ENCODE assay signal across 16 cellular contexts in genomic region chr12:94126067-94126466, GRCh38. TPM values are rescaled to one million over a fixed set of nuclear protein-coding genes. Genes with fewer than 3 reads are reported as not detected.
A peak's percentile ranks its signal among the peaks of the same experiment; 100 is the strongest.
DNase-seq lines count a peak whose midpoint lies in the region; ATAC-seq and TF ChIP-seq lines count a peak whose summit lies in the region.
"Had no signal": no experiment of that assay in that cellular context is flagged by ENCODE, and none has a peak within 500 bp of the region (broad histone marks: within the 10 kb centered on the region; RNA-seq: fewer than 3 reads in every experiment).

No MANE protein-coding gene starts in this region.

- POLR2A ChIA-PET in activated CD4-positive, alpha-beta memory T cell treated with anti-CD3 and anti-CD28 coated beads, Interleukin-2, amount 10 ng/mL, durations not matched to agents 7 days and 5 days (lab: Charles Lee) = interaction anchor here (0.9 to 2.6 kb wide), 4 partner anchors 22 to 82 kb away, joined by 3 to 9 read pairs (median 4); partner anchors contain the start of gene PLXNC1
- POLR2A ChIA-PET in activated CD4-positive, alpha-beta memory T cell treated with anti-CD3 and anti-CD28 coated beads for 36 hours (lab: Charles Lee) = no interaction called here
- POLR2A ChIA-PET in activated naive CD8-positive, alpha-beta T cell treated with anti-CD3 and anti-CD28 coated beads, Interleukin-2, amount 10 ng/mL, durations not matched to agents 7 days and 5 days (lab: Charles Lee) = interaction anchor here (0.8 to 1.0 kb wide), 2 partner anchors 9 to 22 kb away, joined by 3 read pairs; no protein-coding TSS in a partner anchor

- H3K27ac Mint-ChIP-seq in activated CD4-positive, alpha-beta memory T cell treated with anti-CD3 and anti-CD28 coated beads, Interleukin-2, amount 10 ng/mL, durations not matched to agents 7 days and 5 days = peak overlapping the region; percentile 43
- H3K27ac Mint-ChIP-seq in activated CD4-positive, alpha-beta memory T cell treated with anti-CD3 and anti-CD28 coated beads for 36 hours = no peak overlapping the region
- peak overlapping the region; percentile 69 for H3K27ac Mint-ChIP-seq in activated naive CD8-positive, alpha-beta T cell treated with anti-CD3 and anti-CD28 coated beads, Interleukin-2, amount 10 ng/mL, durations not matched to agents 7 days and 5 days
- H3K27ac Mint-ChIP-seq in stimulated activated naive B cell treated with anti-CD40 and anti-IgM and Interleukin-4, amounts not matched to agents 10 μg/mL and 1 μg/mL and 100 μg/mL, for 72 hours = peak overlapping the region; percentile 75
- no peak overlapping the region for H3K27ac Mint-ChIP-seq in Calu3 (ENCODE audit: unreplicated experiment)

- H3K9me3 Mint-ChIP-seq in activated CD4-positive, alpha-beta memory T cell treated with anti-CD3 and anti-CD28 coated beads, Interleukin-2, amount 10 ng/mL, durations not matched to agents 7 days and 5 days = peaks cover 15% of the 10 kb centered on the region
- no peaks in the 10 kb centered on the region for H3K9me3 Mint-ChIP-seq in activated CD4-positive, alpha-beta memory T cell treated with anti-CD3 and anti-CD28 coated beads for 36 hours
- peaks cover 5% of the 10 kb centered on the region for H3K9me3 Mint-ChIP-seq in activated naive CD8-positive, alpha-beta T cell treated with anti-CD3 and anti-CD28 coated beads, Interleukin-2, amount 10 ng/mL, durations not matched to agents 7 days and 5 days
- H3K9me3 Mint-ChIP-seq in stimulated activated naive B cell treated with anti-CD40 and anti-IgM and Interleukin-4, amounts not matched to agents 10 μg/mL and 1 μg/mL and 100 μg/mL, for 72 hours = peaks cover 4 to 5% of the 10 kb centered on the region in 2 donors
- no peaks in the 10 kb centered on the region for H3K9me3 Mint-ChIP-seq in Calu3 (ENCODE audit: low read depth, unreplicated experiment)

- H3K4me3 Mint-ChIP-seq in activated CD4-positive, alpha-beta memory T cell treated with anti-CD3 and anti-CD28 coated beads, Interleukin-2, amount 10 ng/mL, durations not matched to agents 7 days and 5 days = peak overlapping the region; percentile 20
- H3K4me3 Mint-ChIP-seq in activated CD4-positive, alpha-beta memory T cell treated with anti-CD3 and anti-CD28 coated beads for 36 hours = no peak overlapping the region
- peak overlapping the region; percentile 51 for H3K4me3 Mint-ChIP-seq in activated naive CD8-positive, alpha-beta T cell treated with anti-CD3 and anti-CD28 coated beads, Interleukin-2, amount 10 ng/mL, durations not matched to agents 7 days and 5 days
- H3K4me3 Mint-ChIP-seq in stimulated activated naive B cell treated with anti-CD40 and anti-IgM and Interleukin-4, amounts not matched to agents 10 μg/mL and 1 μg/mL and 100 μg/mL, for 72 hours = no peak overlapping the region
- H3K4me3 Mint-ChIP-seq in Calu3 (ENCODE audit: low read depth, unreplicated experiment) = no peak overlapping the region

- peak; percentile 21 for ATAC-seq in activated naive CD8-positive, alpha-beta T cell treated with anti-CD3 and anti-CD28 coated beads, Interleukin-2, amount 10 ng/mL, durations not matched to agents 7 days and 5 days (ENCODE audit: low read depth)
- peak; percentile 22 to 45 for ATAC-seq in stimulated activated naive B cell treated with anti-CD40 and anti-IgM and Interleukin-4, amounts not matched to agents 10 μg/mL and 1 μg/mL and 100 μg/mL, for 72 hours (replicated peaks)
- ATAC-seq in HG02973 (IDR thresholded peaks at IDR 0.05; ENCODE audit: unreplicated experiment) = no peak

- no peak for DNase-seq in activated CD4-positive, alpha-beta memory T cell treated with anti-CD3 and anti-CD28 coated beads, Interleukin-2, amount 10 ng/mL, durations not matched to agents 7 days and 5 days
- DNase-seq in activated CD4-positive, alpha-beta memory T cell treated with anti-CD3 and anti-CD28 coated beads for 36 hours = no peak
- peak; percentile 62 to 76 for DNase-seq in NOMO-1 (lab: John Stamatoyannopoulos, UW; ENCODE audit: unreplicated experiment in 2 of 2)
- no peak for DNase-seq in activated naive CD8-positive, alpha-beta T cell treated with anti-CD3 and anti-CD28 coated beads, Interleukin-2, amount 10 ng/mL, durations not matched to agents 7 days and 5 days
- DNase-seq in stimulated activated naive B cell treated with anti-CD40 and anti-IgM and Interleukin-4, amounts not matched to agents 10 μg/mL and 1 μg/mL and 100 μg/mL, for 72 hours = no peak
- DNase-seq in stimulated activated CD4-positive, alpha-beta T cell treated with anti-CD3 and anti-CD28 coated beads, Interleukin-2, amount 100 ng/mL, for 24 hours = no peak
- no peak for DNase-seq in Calu3
- DNase-seq: foreskin fibroblast, left cardiac atrium, NCI-H1694, NCI-H446 treated with DMSO at 0.1 percent for 48 hours, OCI-M1, small intestine, upper lobe of left lung had no signal

- peaks cover 16% of the 10 kb centered on the region for H3K27me3 Mint-ChIP-seq in activated CD4-positive, alpha-beta memory T cell treated with anti-CD3 and anti-CD28 coated beads, Interleukin-2, amount 10 ng/mL, durations not matched to agents 7 days and 5 days
- no peaks in the 10 kb centered on the region for H3K27me3 Mint-ChIP-seq in activated CD4-positive, alpha-beta memory T cell treated with anti-CD3 and anti-CD28 coated beads for 36 hours
- no peaks in the 10 kb centered on the region for H3K27me3 Mint-ChIP-seq in activated naive CD8-positive, alpha-beta T cell treated with anti-CD3 and anti-CD28 coated beads, Interleukin-2, amount 10 ng/mL, durations not matched to agents 7 days and 5 days
- H3K27me3 Mint-ChIP-seq in stimulated activated naive B cell treated with anti-CD40 and anti-IgM and Interleukin-4, amounts not matched to agents 10 μg/mL and 1 μg/mL and 100 μg/mL, for 72 hours = no peaks in the 10 kb centered on the region
- peaks cover 80% of the 10 kb centered on the region for H3K27me3 Mint-ChIP-seq in Calu3 (ENCODE audit: unreplicated experiment)

- no peak for TF ChIP-seq CTCF in Calu3 (IDR thresholded peaks at IDR 0.05; ENCODE audit: unreplicated experiment)

- H3K36me3 Mint-ChIP-seq in activated CD4-positive, alpha-beta memory T cell treated with anti-CD3 and anti-CD28 coated beads, Interleukin-2, amount 10 ng/mL, durations not matched to agents 7 days and 5 days (ENCODE audit: low read depth) = peaks cover 6% of the 10 kb centered on the region
- H3K36me3 Mint-ChIP-seq in activated CD4-positive, alpha-beta memory T cell treated with anti-CD3 and anti-CD28 coated beads for 36 hours = no peaks in the 10 kb centered on the region
- peaks cover 7% of the 10 kb centered on the region for H3K36me3 Mint-ChIP-seq in activated naive CD8-positive, alpha-beta T cell treated with anti-CD3 and anti-CD28 coated beads, Interleukin-2, amount 10 ng/mL, durations not matched to agents 7 days and 5 days
- peaks cover 0 to 7% of the 10 kb centered on the region in 2 donors for H3K36me3 Mint-ChIP-seq in stimulated activated naive B cell treated with anti-CD40 and anti-IgM and Interleukin-4, amounts not matched to agents 10 μg/mL and 1 μg/mL and 100 μg/mL, for 72 hours
- H3K36me3 Mint-ChIP-seq in Calu3 (ENCODE audit: insufficient read depth, unreplicated experiment) = no peaks in the 10 kb centered on the region

- CTCF ChIA-PET in activated CD4-positive, alpha-beta memory T cell treated with anti-CD3 and anti-CD28 coated beads, Interleukin-2, amount 10 ng/mL, durations not matched to agents 7 days and 5 days (lab: Charles Lee) = interaction anchor here (0.6 to 5.8 kb wide), 6 partner anchors 9 to 621 kb away, joined by 3 to 59 read pairs (median 4); no protein-coding TSS in a partner anchor
- CTCF ChIA-PET in activated CD4-positive, alpha-beta memory T cell treated with anti-CD3 and anti-CD28 coated beads for 36 hours (lab: Charles Lee) = interaction anchor here (0.6 to 1.7 kb wide), 5 partner anchors 9 to 406 kb away, joined by 3 to 7 read pairs (median 5); no protein-coding TSS in a partner anchor
- CTCF ChIA-PET in Calu3 (lab: Charles Lee) = interaction anchor here (0.6 to 1.4 kb wide), 2 partner anchors 20 to 283 kb away, joined by 3 read pairs; no protein-coding TSS in a partner anchor

- BruUV-seq in Calu3 (replicated peaks; lab: Mats Ljungman, UMichigan) = no TSS peak

- H3K4me1 Mint-ChIP-seq in activated CD4-positive, alpha-beta memory T cell treated with anti-CD3 and anti-CD28 coated beads, Interleukin-2, amount 10 ng/mL, durations not matched to agents 7 days and 5 days = peaks cover 59% of the 10 kb centered on the region
- H3K4me1 Mint-ChIP-seq in activated CD4-positive, alpha-beta memory T cell treated with anti-CD3 and anti-CD28 coated beads for 36 hours (ENCODE audit: low read depth) = peaks cover 43% of the 10 kb centered on the region
- peaks cover 56% of the 10 kb centered on the region for H3K4me1 Mint-ChIP-seq in activated naive CD8-positive, alpha-beta T cell treated with anti-CD3 and anti-CD28 coated beads, Interleukin-2, amount 10 ng/mL, durations not matched to agents 7 days and 5 days
- H3K4me1 Mint-ChIP-seq in stimulated activated naive B cell treated with anti-CD40 and anti-IgM and Interleukin-4, amounts not matched to agents 10 μg/mL and 1 μg/mL and 100 μg/mL, for 72 hours = peaks cover 48 to 58% of the 10 kb centered on the region in 2 donors
- no peaks in the 10 kb centered on the region for H3K4me1 Mint-ChIP-seq in Calu3 (ENCODE audit: low read depth, unreplicated experiment)

- intact Hi-C loops in activated CD4-positive, alpha-beta memory T cell treated with anti-CD3 and anti-CD28 coated beads for 36 hours (cut with micrococcal nuclease) = no loop called here
- intact Hi-C loops in Calu3 (cut with micrococcal nuclease; ENCODE audit: unreplicated experiment) = no loop called here

RNA-seq across cellular contexts. Expression of gene PLXNC1, which starts 22.3 kb away (rescaled TPM):
- total RNA-seq in activated CD4-positive, alpha-beta memory T cell treated with anti-CD3 and anti-CD28 coated beads, Interleukin-2, amount 10 ng/mL, durations not matched to agents 7 days and 5 days = 10 to 100 TPM; 27.0 to 27.1 TPM
- total RNA-seq in activated CD4-positive, alpha-beta memory T cell treated with anti-CD3 and anti-CD28 coated beads for 36 hours = 1 to 10 TPM; 5.7 to 6.2 TPM
- total RNA-seq in activated naive CD8-positive, alpha-beta T cell treated with anti-CD3 and anti-CD28 coated beads, Interleukin-2, amount 10 ng/mL, durations not matched to agents 7 days and 5 days = 10 to 100 TPM; 40.6 to 44.3 TPM
- 1.3 and 2.3 TPM in 2 replicates for total RNA-seq in Calu3 (2022)
- total RNA-seq: G401 had no signal

Comparison
In these comparisons a context has a peak if more than half of its experiments do, and no peak if none do; other contexts are left out.
1. H3K27ac Mint-ChIP-seq: peak in activated CD4-positive, alpha-beta memory T cell treated with anti-CD3 and anti-CD28 coated beads, Interleukin-2, amount 10 ng/mL, durations not matched to agents 7 days and 5 days (single experiment), activated naive CD8-positive, alpha-beta T cell treated with anti-CD3 and anti-CD28 coated beads, Interleukin-2, amount 10 ng/mL, durations not matched to agents 7 days and 5 days (single experiment) and stimulated activated naive B cell treated with anti-CD40 and anti-IgM and Interleukin-4, amounts not matched to agents 10 μg/mL and 1 μg/mL and 100 μg/mL, for 72 hours (single experiment); none in activated CD4-positive, alpha-beta memory T cell treated with anti-CD3 and anti-CD28 coated beads for 36 hours (single experiment) and Calu3 (single experiment).
2. H3K4me3 Mint-ChIP-seq: peak in activated CD4-positive, alpha-beta memory T cell treated with anti-CD3 and anti-CD28 coated beads, Interleukin-2, amount 10 ng/mL, durations not matched to agents 7 days and 5 days (single experiment) and activated naive CD8-positive, alpha-beta T cell treated with anti-CD3 and anti-CD28 coated beads, Interleukin-2, amount 10 ng/mL, durations not matched to agents 7 days and 5 days (single experiment); none in activated CD4-positive, alpha-beta memory T cell treated with anti-CD3 and anti-CD28 coated beads for 36 hours (single experiment), stimulated activated naive B cell treated with anti-CD40 and anti-IgM and Interleukin-4, amounts not matched to agents 10 μg/mL and 1 μg/mL and 100 μg/mL, for 72 hours (0 of 2) and Calu3 (single experiment).
3. DNase-seq: peak in NOMO-1 (2 of 2); none in activated CD4-positive, alpha-beta memory T cell treated with anti-CD3 and anti-CD28 coated beads, Interleukin-2, amount 10 ng/mL, durations not matched to agents 7 days and 5 days (single experiment), activated CD4-positive, alpha-beta memory T cell treated with anti-CD3 and anti-CD28 coated beads for 36 hours (single experiment), activated naive CD8-positive, alpha-beta T cell treated with anti-CD3 and anti-CD28 coated beads, Interleukin-2, amount 10 ng/mL, durations not matched to agents 7 days and 5 days (single experiment), stimulated activated naive B cell treated with anti-CD40 and anti-IgM and Interleukin-4, amounts not matched to agents 10 μg/mL and 1 μg/mL and 100 μg/mL, for 72 hours (single experiment), stimulated activated CD4-positive, alpha-beta T cell treated with anti-CD3 and anti-CD28 coated beads, Interleukin-2, amount 100 ng/mL, for 24 hours (0 of 2) and Calu3 (single experiment).